ENCODE assay signal across 1 cellular context in the genomic region with DNA sequence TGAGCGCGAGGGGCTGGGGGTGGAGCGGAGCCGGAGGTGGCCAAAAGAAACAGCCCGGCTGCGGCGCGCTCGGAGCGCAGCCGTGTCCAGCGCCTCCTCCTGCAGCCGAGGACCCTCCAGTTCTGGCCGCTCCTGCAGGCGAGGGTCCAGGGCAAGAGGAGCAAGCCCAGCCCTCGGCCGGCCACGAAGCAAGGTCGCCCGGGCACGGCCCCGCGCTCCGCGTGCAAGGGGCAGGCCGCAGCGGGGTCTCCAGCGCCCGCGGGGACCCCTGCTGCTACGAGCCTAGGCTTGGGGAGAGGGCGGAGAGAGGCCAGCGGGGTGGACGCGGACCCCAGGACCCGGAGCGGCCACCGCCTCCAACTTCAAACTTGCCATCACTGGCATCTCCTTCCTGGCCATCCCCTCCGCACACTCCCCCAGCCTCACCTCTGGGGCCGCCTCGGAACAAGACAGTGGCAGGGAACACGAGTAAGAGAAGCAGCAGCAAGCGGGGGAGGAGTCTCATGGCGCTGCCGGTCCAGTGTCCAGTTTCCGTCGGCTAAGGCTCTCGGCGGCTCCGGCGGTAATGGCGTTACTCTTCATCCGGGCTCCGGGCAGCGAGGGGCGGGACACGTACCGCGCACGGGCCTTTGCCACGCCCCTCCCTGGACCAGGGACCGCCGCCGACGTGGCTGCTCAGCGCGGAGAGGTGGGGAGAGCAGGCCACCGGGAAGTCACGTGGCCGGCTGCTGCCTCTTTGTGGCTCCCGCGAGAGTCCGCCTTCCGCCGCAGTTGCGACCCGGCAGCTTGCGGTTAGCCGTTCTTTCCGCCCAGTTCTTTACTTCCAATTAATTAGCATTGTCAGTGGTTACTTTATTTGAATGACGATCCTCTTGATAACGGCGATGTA.
A peak's percentile ranks its signal among the peaks of the same experiment; 100 is the strongest.
TF ChIP-seq lines count a peak whose summit lies in the region.

SSR1 (minus strand) TSS at position 584 of the 889 bp plus-strand sequence; CDS start at position 505, 79 bp downstream.

TF ChIP-seq in GM12878, 131 proteins besides CTCF, POLR2A, EP300 and RAD21 (continued from another document):
- TF ChIP-seq, protein P1, sequence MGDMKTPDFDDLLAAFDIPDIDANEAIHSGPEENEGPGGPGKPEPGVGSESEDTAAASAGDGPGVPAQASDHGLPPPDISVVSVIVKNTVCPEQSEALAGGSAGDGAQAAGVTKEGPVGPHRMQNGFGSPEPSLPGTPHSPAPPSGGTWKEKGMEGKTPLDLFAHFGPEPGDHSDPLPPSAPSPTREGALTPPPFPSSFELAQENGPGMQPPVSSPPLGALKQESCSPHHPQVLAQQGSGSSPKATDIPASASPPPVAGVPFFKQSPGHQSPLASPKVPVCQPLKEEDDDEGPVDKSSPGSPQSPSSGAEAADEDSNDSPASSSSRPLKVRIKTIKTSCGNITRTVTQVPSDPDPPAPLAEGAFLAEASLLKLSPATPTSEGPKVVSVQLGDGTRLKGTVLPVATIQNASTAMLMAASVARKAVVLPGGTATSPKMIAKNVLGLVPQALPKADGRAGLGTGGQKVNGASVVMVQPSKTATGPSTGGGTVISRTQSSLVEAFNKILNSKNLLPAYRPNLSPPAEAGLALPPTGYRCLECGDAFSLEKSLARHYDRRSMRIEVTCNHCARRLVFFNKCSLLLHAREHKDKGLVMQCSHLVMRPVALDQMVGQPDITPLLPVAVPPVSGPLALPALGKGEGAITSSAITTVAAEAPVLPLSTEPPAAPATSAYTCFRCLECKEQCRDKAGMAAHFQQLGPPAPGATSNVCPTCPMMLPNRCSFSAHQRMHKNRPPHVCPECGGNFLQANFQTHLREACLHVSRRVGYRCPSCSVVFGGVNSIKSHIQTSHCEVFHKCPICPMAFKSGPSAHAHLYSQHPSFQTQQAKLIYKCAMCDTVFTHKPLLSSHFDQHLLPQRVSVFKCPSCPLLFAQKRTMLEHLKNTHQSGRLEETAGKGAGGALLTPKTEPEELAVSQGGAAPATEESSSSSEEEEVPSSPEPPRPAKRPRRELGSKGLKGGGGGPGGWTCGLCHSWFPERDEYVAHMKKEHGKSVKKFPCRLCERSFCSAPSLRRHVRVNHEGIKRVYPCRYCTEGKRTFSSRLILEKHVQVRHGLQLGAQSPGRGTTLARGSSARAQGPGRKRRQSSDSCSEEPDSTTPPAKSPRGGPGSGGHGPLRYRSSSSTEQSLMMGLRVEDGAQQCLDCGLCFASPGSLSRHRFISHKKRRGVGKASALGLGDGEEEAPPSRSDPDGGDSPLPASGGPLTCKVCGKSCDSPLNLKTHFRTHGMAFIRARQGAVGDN (IDR thresholded peaks at IDR 0.05) = peak; percentile 63; the same call in 1 of the 2 replicates
- TF ChIP-seq SP1 (IDR thresholded peaks at IDR 0.05; ENCODE audit: low read depth, low read length) (peak; percentile 52), WRNIP1 (IDR thresholded peaks at IDR 0.05; ENCODE audit: borderline replicate concordance, low read depth, low read length) (no peak), TBL1XR1 (IDR thresholded peaks at IDR 0.05; ENCODE audit: low read depth, low read length) (no peak), HDAC6 (IDR thresholded peaks at IDR 0.05; ENCODE audit: unreplicated experiment) (peak; percentile 37), E4F1 (IDR thresholded peaks at IDR 0.05; ENCODE audit: borderline replicate concordance, partially characterized antibody) (peak; percentile 16), LARP7 (IDR thresholded peaks at IDR 0.05) (peak; percentile 80; the same call in 1 of the 2 replicates), CBFB (IDR thresholded peaks at IDR 0.05; ENCODE audit: low read depth) (peak; percentile 99), MEF2A (IDR thresholded peaks at IDR 0.05; ENCODE audit: insufficient read depth, low read depth, low read length) (no peak), MTA2 (IDR thresholded peaks at IDR 0.05; ENCODE audit: low read depth) (peak; percentile 89), CBX5 (IDR thresholded peaks at IDR 0.05; ENCODE audit: low read depth) (peak; percentile 5; the same call in 1 of the 2 replicates), ZBTB40 (IDR thresholded peaks at IDR 0.05; ENCODE audit: borderline replicate concordance) (peak; percentile 67; the same call in 1 of the 2 replicates), CREM (IDR thresholded peaks at IDR 0.05; ENCODE audit: low read depth) (peak; percentile 63; the same call in 1 of the 2 replicates), YY1 (IDR thresholded peaks at IDR 0.05; ENCODE audit: low read depth, low read length) (peak; percentile 94), HCFC1 (IDR thresholded peaks at IDR 0.05; ENCODE audit: low read length) (no peak; the same call in 1 of the 2 replicates), PKNOX1 (IDR thresholded peaks at IDR 0.05) (peak; percentile 76), CEBPB (IDR thresholded peaks at IDR 0.05; ENCODE audit: borderline replicate concordance in 1 of 2, low read depth in 2 of 2, low read length in 2 of 2) (no peak), SMAD5 (IDR thresholded peaks at IDR 0.05; ENCODE audit: low read depth) (peak; percentile 76), TAF1 (IDR thresholded peaks at IDR 0.05; ENCODE audit: borderline replicate concordance, low read depth, low read length) (peak; percentile 71), ATF3 (IDR thresholded peaks at IDR 0.05; ENCODE audit: borderline replicate concordance, extremely low read depth, low read depth, low read length) (peak; percentile 70; the same call in 1 of the 2 replicates), PML (IDR thresholded peaks at IDR 0.05; ENCODE audit: low read length) (peak; percentile 86), IKZF2 (IDR thresholded peaks at IDR 0.05) (peak in 1 of 2 experiments; percentile 71; a peak in 2 of 4 replicates), SRF (IDR thresholded peaks at IDR 0.05; ENCODE audit: low read depth in 2 of 2, low read length in 2 of 2) (no peak), SIX5 (IDR thresholded peaks at IDR 0.05; ENCODE audit: low read depth, low read length, severe bottlenecking) (no peak), STAT1 (conservative IDR thresholded peaks at IDR 0.05) (no peak)
- TF ChIP-seq, protein P2, sequence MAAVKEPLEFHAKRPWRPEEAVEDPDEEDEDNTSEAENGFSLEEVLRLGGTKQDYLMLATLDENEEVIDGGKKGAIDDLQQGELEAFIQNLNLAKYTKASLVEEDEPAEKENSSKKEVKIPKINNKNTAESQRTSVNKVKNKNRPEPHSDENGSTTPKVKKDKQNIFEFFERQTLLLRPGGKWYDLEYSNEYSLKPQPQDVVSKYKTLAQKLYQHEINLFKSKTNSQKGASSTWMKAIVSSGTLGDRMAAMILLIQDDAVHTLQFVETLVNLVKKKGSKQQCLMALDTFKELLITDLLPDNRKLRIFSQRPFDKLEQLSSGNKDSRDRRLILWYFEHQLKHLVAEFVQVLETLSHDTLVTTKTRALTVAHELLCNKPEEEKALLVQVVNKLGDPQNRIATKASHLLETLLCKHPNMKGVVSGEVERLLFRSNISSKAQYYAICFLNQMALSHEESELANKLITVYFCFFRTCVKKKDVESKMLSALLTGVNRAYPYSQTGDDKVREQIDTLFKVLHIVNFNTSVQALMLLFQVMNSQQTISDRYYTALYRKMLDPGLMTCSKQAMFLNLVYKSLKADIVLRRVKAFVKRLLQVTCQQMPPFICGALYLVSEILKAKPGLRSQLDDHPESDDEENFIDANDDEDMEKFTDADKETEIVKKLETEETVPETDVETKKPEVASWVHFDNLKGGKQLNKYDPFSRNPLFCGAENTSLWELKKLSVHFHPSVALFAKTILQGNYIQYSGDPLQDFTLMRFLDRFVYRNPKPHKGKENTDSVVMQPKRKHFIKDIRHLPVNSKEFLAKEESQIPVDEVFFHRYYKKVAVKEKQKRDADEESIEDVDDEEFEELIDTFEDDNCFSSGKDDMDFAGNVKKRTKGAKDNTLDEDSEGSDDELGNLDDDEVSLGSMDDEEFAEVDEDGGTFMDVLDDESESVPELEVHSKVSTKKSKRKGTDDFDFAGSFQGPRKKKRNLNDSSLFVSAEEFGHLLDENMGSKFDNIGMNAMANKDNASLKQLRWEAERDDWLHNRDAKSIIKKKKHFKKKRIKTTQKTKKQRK (IDR thresholded peaks at IDR 0.05; ENCODE audit: low read depth, low read length) = no peak
- TF ChIP-seq, protein P3, sequence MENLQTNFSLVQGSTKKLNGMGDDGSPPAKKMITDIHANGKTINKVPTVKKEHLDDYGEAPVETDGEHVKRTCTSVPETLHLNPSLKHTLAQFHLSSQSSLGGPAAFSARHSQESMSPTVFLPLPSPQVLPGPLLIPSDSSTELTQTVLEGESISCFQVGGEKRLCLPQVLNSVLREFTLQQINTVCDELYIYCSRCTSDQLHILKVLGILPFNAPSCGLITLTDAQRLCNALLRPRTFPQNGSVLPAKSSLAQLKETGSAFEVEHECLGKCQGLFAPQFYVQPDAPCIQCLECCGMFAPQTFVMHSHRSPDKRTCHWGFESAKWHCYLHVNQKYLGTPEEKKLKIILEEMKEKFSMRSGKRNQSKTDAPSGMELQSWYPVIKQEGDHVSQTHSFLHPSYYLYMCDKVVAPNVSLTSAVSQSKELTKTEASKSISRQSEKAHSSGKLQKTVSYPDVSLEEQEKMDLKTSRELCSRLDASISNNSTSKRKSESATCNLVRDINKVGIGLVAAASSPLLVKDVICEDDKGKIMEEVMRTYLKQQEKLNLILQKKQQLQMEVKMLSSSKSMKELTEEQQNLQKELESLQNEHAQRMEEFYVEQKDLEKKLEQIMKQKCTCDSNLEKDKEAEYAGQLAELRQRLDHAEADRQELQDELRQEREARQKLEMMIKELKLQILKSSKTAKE (IDR thresholded peaks at IDR 0.05; ENCODE audit: low read depth, poor library complexity, severe bottlenecking) = peak; percentile 16
- TF ChIP-seq, protein P4, sequence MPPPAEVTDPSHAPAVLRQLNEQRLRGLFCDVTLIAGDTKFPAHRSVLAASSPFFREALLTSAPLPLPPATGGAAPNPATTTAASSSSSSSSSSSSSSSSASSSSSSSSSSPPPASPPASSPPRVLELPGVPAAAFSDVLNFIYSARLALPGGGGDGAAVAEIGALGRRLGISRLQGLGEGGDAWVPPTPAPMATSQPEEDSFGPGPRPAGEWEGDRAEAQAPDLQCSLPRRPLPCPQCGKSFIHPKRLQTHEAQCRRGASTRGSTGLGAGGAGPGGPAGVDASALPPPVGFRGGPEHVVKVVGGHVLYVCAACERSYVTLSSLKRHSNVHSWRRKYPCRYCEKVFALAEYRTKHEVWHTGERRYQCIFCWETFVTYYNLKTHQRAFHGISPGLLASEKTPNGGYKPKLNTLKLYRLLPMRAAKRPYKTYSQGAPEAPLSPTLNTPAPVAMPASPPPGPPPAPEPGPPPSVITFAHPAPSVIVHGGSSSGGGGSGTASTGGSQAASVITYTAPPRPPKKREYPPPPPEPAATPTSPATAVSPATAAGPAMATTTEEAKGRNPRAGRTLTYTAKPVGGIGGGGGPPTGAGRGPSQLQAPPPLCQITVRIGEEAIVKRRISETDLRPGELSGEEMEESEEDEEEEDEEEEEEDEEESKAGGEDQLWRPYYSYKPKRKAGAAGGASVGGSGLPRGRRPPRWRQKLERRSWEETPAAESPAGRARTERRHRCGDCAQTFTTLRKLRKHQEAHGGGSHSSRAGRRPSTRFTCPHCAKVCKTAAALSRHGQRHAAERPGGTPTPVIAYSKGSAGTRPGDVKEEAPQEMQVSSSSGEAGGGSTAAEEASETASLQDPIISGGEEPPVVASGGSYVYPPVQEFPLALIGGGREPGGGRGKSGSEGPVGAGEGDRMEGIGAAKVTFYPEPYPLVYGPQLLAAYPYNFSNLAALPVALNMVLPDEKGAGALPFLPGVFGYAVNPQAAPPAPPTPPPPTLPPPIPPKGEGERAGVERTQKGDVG (CRISPR knock-in tag; IDR thresholded peaks at IDR 0.05) = no peak
